8 cellular contexts compared by ENCODE assay signal in genomic region chr12:56127888-56128668, GRCh38. TPM values are rescaled to one million over a fixed set of nuclear protein-coding genes. Genes with fewer than 3 reads are reported as not detected.
A peak's percentile ranks its signal among the peaks of the same experiment; 100 is the strongest.
DNase-seq lines count a peak whose midpoint lies in the region; ATAC-seq and TF ChIP-seq lines count a peak whose summit lies in the region.

ESYT1 (plus strand) TSS chr12:56128267; CDS start chr12:56128320, 53 bp downstream.

- no peaks in the 10 kb centered on the region for H3K27me3 ChIP-seq in RWPE2 (ENCODE audit: insufficient read depth, poor library complexity, severe bottlenecking)

- H3K4me1 Mint-ChIP-seq in activated T-helper 2 cell treated with anti-CD3 and anti-CD28 coated beads, Interferon-gamma antibody, Interleukin-2, Interleukin-4, amounts not matched to agents 10 μg/mL and 5 μg/mL and 100 μg/mL, durations not matched to agents 14 hours and 24 hours and 36 hours (ENCODE audit: low read depth), result peaks cover 52% of the 10 kb centered on the region
- peaks cover 32 to 78% (median 60%) of the 10 kb centered on the region in 4 donors for H3K4me1 Mint-ChIP-seq in naive thymus-derived CD8-positive, alpha-beta T cell

- TF ChIP-seq CTCF in RWPE2 (IDR thresholded peaks at IDR 0.05; ENCODE audit: poor library complexity, severe bottlenecking), result no peak
- TF ChIP-seq CTCF in fibroblast of mammary gland (conservative IDR thresholded peaks at IDR 0.05; ENCODE audit: control insufficient read depth, insufficient read depth, low read depth, low read length), result no peak

- peak within 1 kb of the TSS; percentile 91 for H3K27ac Mint-ChIP-seq in activated T-helper 2 cell treated with anti-CD3 and anti-CD28 coated beads, Interferon-gamma antibody, Interleukin-2, Interleukin-4, amounts not matched to agents 10 μg/mL and 5 μg/mL and 100 μg/mL, durations not matched to agents 14 hours and 24 hours and 36 hours
- H3K27ac Mint-ChIP-seq in naive thymus-derived CD8-positive, alpha-beta T cell, result peak within 1 kb of the TSS; percentile 90 to 99 (median 96)

- peak; percentile 93 for ATAC-seq in RWPE2 (ENCODE audit: low read depth)
- peak; percentile 83 to 90 for ATAC-seq in naive thymus-derived CD8-positive, alpha-beta T cell

- H3K4me3 ChIP-seq in RWPE2 (ENCODE audit: severe bottlenecking) (peak within 1 kb of the TSS; percentile 89), fibroblast of mammary gland (ENCODE audit: control insufficient read depth, low read depth, low read length) (peak within 1 kb of the TSS; percentile 89)

- no peaks in the 10 kb centered on the region for H3K9me3 Mint-ChIP-seq in activated T-helper 2 cell treated with anti-CD3 and anti-CD28 coated beads, Interferon-gamma antibody, Interleukin-2, Interleukin-4, amounts not matched to agents 10 μg/mL and 5 μg/mL and 100 μg/mL, durations not matched to agents 14 hours and 24 hours and 36 hours
- H3K9me3 Mint-ChIP-seq in naive thymus-derived CD8-positive, alpha-beta T cell, result peaks cover 0 to 2% (median 0%) of the 10 kb centered on the region in 9 donors

- H3K36me3 ChIP-seq in RWPE2 (ENCODE audit: low read depth), result peaks cover 32% of the 10 kb centered on the region

- peaks cover 18% of the 10 kb centered on the region for H3K4me1 ChIP-seq in RWPE2 (ENCODE audit: insufficient read depth, poor library complexity, severe bottlenecking)

- H3K9me3 ChIP-seq in RWPE2 (ENCODE audit: severe bottlenecking), result no peaks in the 10 kb centered on the region

- H3K36me3 Mint-ChIP-seq in activated T-helper 2 cell treated with anti-CD3 and anti-CD28 coated beads, Interferon-gamma antibody, Interleukin-2, Interleukin-4, amounts not matched to agents 10 μg/mL and 5 μg/mL and 100 μg/mL, durations not matched to agents 14 hours and 24 hours and 36 hours (ENCODE audit: low read depth), result peaks cover 42% of the 10 kb centered on the region
- peaks cover 0 to 35% (median 29%) of the 10 kb centered on the region in 3 donors for H3K36me3 Mint-ChIP-seq in naive thymus-derived CD8-positive, alpha-beta T cell

- H3K27ac ChIP-seq in RWPE2 (ENCODE audit: poor library complexity, severe bottlenecking), result peak within 1 kb of the TSS; percentile 70

- DNase-seq in EH (ENCODE audit: low read depth) (peak; percentile 100), H4 (ENCODE audit: low spot score) (peak; percentile 99), LoVo (ENCODE audit: low spot score) (peak; percentile 100), RWPE2 (ENCODE audit: low spot score) (peak; percentile 99), fibroblast of mammary gland (ENCODE audit: low read depth) (peak; percentile 99)
- DNase-seq in activated T-helper 2 cell treated with anti-CD3 and anti-CD28 coated beads, Interferon-gamma antibody, Interleukin-2, Interleukin-4, amounts not matched to agents 10 μg/mL and 5 μg/mL and 100 μg/mL, durations not matched to agents 14 hours and 24 hours and 36 hours (ENCODE audit: low spot score), result peak; percentile 99
- DNase-seq in naive thymus-derived CD8-positive, alpha-beta T cell, result peak; percentile 86 to 100 (median 98)
- peak; percentile 89 to 99 (median 98) for DNase-seq in stimulated activated naive CD4-positive, alpha-beta T cell (lab: John Stamatoyannopoulos, UW)

- POLR2A ChIA-PET in naive thymus-derived CD8-positive, alpha-beta T cell (lab: Charles Lee), result interaction anchor here (0.9 to 17.5 kb wide), 23 partner anchors 11 to 344 kb away, joined by 3 to 284 read pairs (median 5); partner anchors contain the start of genes ANKRD52, CNPY2, MYL6 and PA2G4

- no peaks in the 10 kb centered on the region for H3K27me3 Mint-ChIP-seq in activated T-helper 2 cell treated with anti-CD3 and anti-CD28 coated beads, Interferon-gamma antibody, Interleukin-2, Interleukin-4, amounts not matched to agents 10 μg/mL and 5 μg/mL and 100 μg/mL, durations not matched to agents 14 hours and 24 hours and 36 hours (ENCODE audit: low read depth)
- no peaks in the 10 kb centered on the region for H3K27me3 Mint-ChIP-seq in naive thymus-derived CD8-positive, alpha-beta T cell

- intact Hi-C loops in activated T-helper 2 cell treated with anti-CD3 and anti-CD28 coated beads, Interferon-gamma antibody, Interleukin-2, Interleukin-4, amounts not matched to agents 10 μg/mL and 5 μg/mL and 100 μg/mL, durations not matched to agents 14 hours and 24 hours and 36 hours (cut with micrococcal nuclease), result loop anchor here (1.0 to 5.0 kb wide), 3 partner anchors 24 to 509 kb away; partner anchors contain the start of genes PA2G4 and SMARCC2

- peak within 1 kb of the TSS; percentile 98 for H3K4me3 Mint-ChIP-seq in activated T-helper 2 cell treated with anti-CD3 and anti-CD28 coated beads, Interferon-gamma antibody, Interleukin-2, Interleukin-4, amounts not matched to agents 10 μg/mL and 5 μg/mL and 100 μg/mL, durations not matched to agents 14 hours and 24 hours and 36 hours (ENCODE audit: low read depth)
- H3K4me3 Mint-ChIP-seq in naive thymus-derived CD8-positive, alpha-beta T cell, result peak within 1 kb of the TSS; percentile 97 to 100 (median 99)

RNA-seq across cellular contexts. Expression of gene ESYT1, which starts in this region (rescaled TPM):
- 62.9 and 80.8 TPM in 2 replicates for total RNA-seq in H4 (2014; rRNA removed; shearing (Covaris generic))
- total RNA-seq in activated T-helper 2 cell treated with anti-CD3 and anti-CD28 coated beads, Interferon-gamma antibody, Interleukin-2, Interleukin-4, amounts not matched to agents 10 μg/mL and 5 μg/mL and 100 μg/mL, durations not matched to agents 14 hours and 24 hours and 36 hours, result 154 TPM in 2 replicates
- 100 to 1,000 TPM; 257 to 270 TPM for total RNA-seq in naive thymus-derived CD8-positive, alpha-beta T cell
- polyA plus RNA-seq in naive thymus-derived CD8-positive, alpha-beta T cell, result 100 to 1,000 TPM; 354 to 433 (median 357) TPM

Comparison
In these comparisons a context has a peak if more than half of its experiments do, and no peak if none do; other contexts are left out.
1. Peak in every context shown above with its lines: DNase-seq, ATAC-seq, H3K4me3 ChIP-seq and H3K27ac ChIP-seq.